16 cellular contexts compared by ENCODE assay signal in genomic region chr1:151002611-151003010, GRCh38. TPM values are rescaled to one million over a fixed set of nuclear protein-coding genes. Genes with fewer than 3 reads are reported as not detected.
DNase-seq lines count a peak whose midpoint lies in the region; ATAC-seq and TF ChIP-seq lines count a peak whose summit lies in the region.
"Had no signal": no experiment of that assay in that cellular context is flagged by ENCODE, and none has a peak within 500 bp of the region (broad histone marks: within the 10 kb centered on the region; RNA-seq: fewer than 3 reads in every experiment).

No MANE protein-coding gene starts in this region.

- no peak overlapping the region for H3K4me3 Mint-ChIP-seq in activated T-cell treated with anti-CD3 and anti-CD28 coated beads, Interleukin-2, amount 50 U/mL, for 24 hours
- H3K4me3 Mint-ChIP-seq in activated CD8-positive, alpha-beta T cell treated with anti-CD3 and anti-CD28 coated beads, Interleukin-2, amount 10 ng/mL, durations not matched to agents 7 days and 5 days = peak overlapping the region; percentile 39

- no peaks in the 10 kb centered on the region for H3K27me3 Mint-ChIP-seq in activated T-cell treated with anti-CD3 and anti-CD28 coated beads, Interleukin-2, amount 50 U/mL, for 24 hours
- no peaks in the 10 kb centered on the region for H3K27me3 Mint-ChIP-seq in activated CD8-positive, alpha-beta T cell treated with anti-CD3 and anti-CD28 coated beads, Interleukin-2, amount 10 ng/mL, durations not matched to agents 7 days and 5 days (ENCODE audit: low read depth)

- no peak overlapping the region for H3K4me3 ChIP-seq in hepatocyte
- H3K4me3 ChIP-seq in stomach = peak overlapping the region in 2 of 4 donors; percentile 58 to 72
- H3K4me3 ChIP-seq: mucosa of descending colon had no signal

- no peaks in the 10 kb centered on the region for H3K9me2 ChIP-seq in hepatocyte (replicated peaks; ENCODE audit: insufficient read depth)

- H3K4me1 Mint-ChIP-seq in activated T-cell treated with anti-CD3 and anti-CD28 coated beads, Interleukin-2, amount 50 U/mL, for 24 hours (ENCODE audit: low read depth) = peaks cover 78% of the 10 kb centered on the region
- peaks cover 69% of the 10 kb centered on the region for H3K4me1 Mint-ChIP-seq in activated CD8-positive, alpha-beta T cell treated with anti-CD3 and anti-CD28 coated beads, Interleukin-2, amount 10 ng/mL, durations not matched to agents 7 days and 5 days (ENCODE audit: low read depth)

- TF ChIP-seq EP300 in stomach (IDR thresholded peaks at IDR 0.05) = no peak

- no peaks in the 10 kb centered on the region for H3K9me3 ChIP-seq in hepatocyte (ENCODE audit: low read depth)
- H3K9me3 ChIP-seq in stomach = no peaks in the 10 kb centered on the region
- H3K9me3 ChIP-seq: mucosa of descending colon, transverse colon had no signal

- CTCF ChIA-PET in activated CD8-positive, alpha-beta T cell treated with anti-CD3 and anti-CD28 coated beads, Interleukin-2, amount 10 ng/mL, durations not matched to agents 7 days and 5 days (lab: Charles Lee) = interaction anchor here (1.2 to 5.9 kb wide), 5 partner anchors 7 to 236 kb away, joined by 3 to 94 read pairs (median 11); partner anchors contain the start of gene ANXA9

- H3K4me1 ChIP-seq in hepatocyte (ENCODE audit: insufficient read depth) (peaks cover 39% of the 10 kb centered on the region), stomach (peaks cover 25 to 65% (median 50%) of the 10 kb centered on the region in 4 donors)

- no peaks in the 10 kb centered on the region for H3K9me3 Mint-ChIP-seq in activated T-cell treated with anti-CD3 and anti-CD28 coated beads, Interleukin-2, amount 50 U/mL, for 24 hours
- no peaks in the 10 kb centered on the region for H3K9me3 Mint-ChIP-seq in activated CD8-positive, alpha-beta T cell treated with anti-CD3 and anti-CD28 coated beads, Interleukin-2, amount 10 ng/mL, durations not matched to agents 7 days and 5 days (ENCODE audit: insufficient read depth)

- DNase-seq in activated T-cell treated with anti-CD3 and anti-CD28 coated beads, Interleukin-2, amount 50 U/mL, for 24 hours = no peak
- DNase-seq in activated T-cell treated with anti-CD3 and anti-CD28 coated beads for 4 hours (no peak), hepatocyte (ENCODE audit: low spot score) (no peak), stomach (no peak)
- DNase-seq in activated CD8-positive, alpha-beta T cell treated with anti-CD3 and anti-CD28 coated beads, Interleukin-2, amount 10 ng/mL, durations not matched to agents 7 days and 5 days = no peak
- no peak for DNase-seq in stimulated activated CD4-positive, alpha-beta T cell treated with anti-CD3 and anti-CD28 coated beads, Interleukin-12 subunit alpha, Interleukin-12 subunit beta, amount 100 ng/mL, for 4 hours
- DNase-seq: ACHN, DMS153, Karpas-422, mucosa of descending colon, NCI-H2081, SHP77, transverse colon had no signal

- POLR2A ChIA-PET in activated CD8-positive, alpha-beta T cell treated with anti-CD3 and anti-CD28 coated beads, Interleukin-2, amount 10 ng/mL, durations not matched to agents 7 days and 5 days (lab: Charles Lee) = no interaction called here

- H3K27ac Mint-ChIP-seq in activated T-cell treated with anti-CD3 and anti-CD28 coated beads, Interleukin-2, amount 50 U/mL, for 24 hours = peak overlapping the region; percentile 79
- H3K27ac Mint-ChIP-seq in activated CD8-positive, alpha-beta T cell treated with anti-CD3 and anti-CD28 coated beads, Interleukin-2, amount 10 ng/mL, durations not matched to agents 7 days and 5 days = peak overlapping the region; percentile 80

- H3K27ac ChIP-seq in hepatocyte = peak overlapping the region; percentile 35
- peak overlapping the region in 4 of 5 donors; percentile 31 to 92 (median 90) for H3K27ac ChIP-seq in stomach

- intact Hi-C loops in stomach (cut with DNase I; ENCODE audit: low total_unique reads) = no loop called here

- peak overlapping the region; percentile 87 for H3K4me2 ChIP-seq in hepatocyte

- peaks cover 30% of the 10 kb centered on the region for H3K36me3 Mint-ChIP-seq in activated T-cell treated with anti-CD3 and anti-CD28 coated beads, Interleukin-2, amount 50 U/mL, for 24 hours (ENCODE audit: low read depth)
- peaks cover 28% of the 10 kb centered on the region for H3K36me3 Mint-ChIP-seq in activated CD8-positive, alpha-beta T cell treated with anti-CD3 and anti-CD28 coated beads, Interleukin-2, amount 10 ng/mL, durations not matched to agents 7 days and 5 days (ENCODE audit: low read depth)

- H3K36me3 ChIP-seq in hepatocyte (replicated peaks; ENCODE audit: insufficient read depth, low read depth) = no peaks in the 10 kb centered on the region
- H3K36me3 ChIP-seq in stomach = peaks cover 25 to 50% (median 48%) of the 10 kb centered on the region in 4 donors

- 26% methylated on average over 2 of the region's 2 CpGs for WGBS in hepatocyte (ENCODE audit: low lambda C conversion rate, missing lambda C conversion rate)
- WGBS in stomach, 5 donors = 14 to 28% (median 20%) methylated on average over 2 of the region's 2 CpGs

- H4K20me1 ChIP-seq in hepatocyte (ENCODE audit: insufficient read depth, poor library complexity, severe bottlenecking) = no peaks in the 10 kb centered on the region

- TF ChIP-seq CTCF in hepatocyte (IDR thresholded peaks at IDR 0.05; ENCODE audit: poor library complexity) = no peak
- TF ChIP-seq CTCF in stomach (IDR thresholded peaks at IDR 0.05) = no peak

- no peaks in the 10 kb centered on the region for H3K27me3 ChIP-seq in hepatocyte
- no peaks in the 10 kb centered on the region for H3K27me3 ChIP-seq in stomach
- H3K27me3 ChIP-seq: transverse colon had no signal

- peaks cover 35% of the 10 kb centered on the region for H3K79me2 ChIP-seq in hepatocyte

- ATAC-seq in activated CD8-positive, alpha-beta T cell treated with anti-CD3 and anti-CD28 coated beads, Interleukin-2, amount 10 ng/mL, durations not matched to agents 7 days and 5 days = no peak
- ATAC-seq in HG02610 (IDR thresholded peaks at IDR 0.05; ENCODE audit: unreplicated experiment) (no peak), GM21515 (IDR thresholded peaks at IDR 0.05; ENCODE audit: unreplicated experiment) (no peak)
- ATAC-seq: mucosa of descending colon had no signal

- TF ChIP-seq POLR2A in stomach (IDR thresholded peaks at IDR 0.05) = no peak

- no peak overlapping the region for H2AFZ ChIP-seq in hepatocyte

RNA-seq across cellular contexts. Expression of gene MINDY1, which starts 4.1 kb away (rescaled TPM):
- total RNA-seq in activated CD8-positive, alpha-beta T cell treated with anti-CD3 and anti-CD28 coated beads, Interleukin-2, amount 10 ng/mL, durations not matched to agents 7 days and 5 days = 1 to 10 TPM; 9.1 to 9.9 TPM
- total RNA-seq in hepatocyte = 15.9 and 18.5 TPM in 2 replicates
- 5.8 and 7.6 TPM in 2 replicates for polyA plus RNA-seq in hepatocyte
- 10 to 100 TPM; 19.1 to 60.0 (median 40.6) TPM for total RNA-seq in stomach
- 10 to 100 TPM in 2 of 3 donors, 1 to 10 TPM in 1; 9.8 to 18.8 (median 16.1) TPM for polyA plus RNA-seq in stomach

RNA-seq across cellular contexts. Expression of gene PRUNE1, which starts 5.6 kb away (rescaled TPM):
- 10 to 100 TPM; 15.8 to 19.0 TPM for total RNA-seq in activated CD8-positive, alpha-beta T cell treated with anti-CD3 and anti-CD28 coated beads, Interleukin-2, amount 10 ng/mL, durations not matched to agents 7 days and 5 days
- 20.3 and 26.5 TPM in 2 replicates for total RNA-seq in hepatocyte
- 15.1 and 21.6 TPM in 2 replicates for polyA plus RNA-seq in hepatocyte
- total RNA-seq in stomach = 100 to 1,000 TPM in 1 of 5 donors, 10 to 100 TPM in 3, 1 to 10 TPM in 1; 2.9 to 118 (median 21.2) TPM
- 10 to 100 TPM; 10.8 to 12.7 (median 11.7) TPM for polyA plus RNA-seq in stomach

RNA-seq across cellular contexts. Expression of gene ANXA9, which starts 20.5 kb away (rescaled TPM):
- total RNA-seq in activated CD8-positive, alpha-beta T cell treated with anti-CD3 and anti-CD28 coated beads, Interleukin-2, amount 10 ng/mL, durations not matched to agents 7 days and 5 days = not detected
- 7.5 and 7.9 TPM in 2 replicates for total RNA-seq in hepatocyte
- 8.8 and 9.0 TPM in 2 replicates for polyA plus RNA-seq in hepatocyte
- total RNA-seq in stomach = not detected
- under 1 TPM; 0.44 to 0.63 (median 0.46) TPM for polyA plus RNA-seq in stomach
- total RNA-seq: mucosa of descending colon, skeletal muscle tissue had no signal

RNA-seq across cellular contexts. Expression of gene CERS2, which starts 28.0 kb away (rescaled TPM):
- 100 to 1,000 TPM; 149 to 150 TPM for total RNA-seq in activated CD8-positive, alpha-beta T cell treated with anti-CD3 and anti-CD28 coated beads, Interleukin-2, amount 10 ng/mL, durations not matched to agents 7 days and 5 days
- total RNA-seq in hepatocyte = 267 and 268 TPM in 2 replicates
- polyA plus RNA-seq in hepatocyte = 210 and 277 TPM in 2 replicates
- total RNA-seq in stomach = 100 to 1,000 TPM in 2 of 5 donors, 10 to 100 TPM in 3; 24.9 to 117 (median 76.0) TPM
- 100 to 1,000 TPM; 101 to 125 (median 114) TPM for polyA plus RNA-seq in stomach

RNA-seq across cellular contexts. Expression of gene BNIPL, which starts 33.8 kb away (rescaled TPM):
- total RNA-seq in activated CD8-positive, alpha-beta T cell treated with anti-CD3 and anti-CD28 coated beads, Interleukin-2, amount 10 ng/mL, durations not matched to agents 7 days and 5 days = 1 to 10 TPM; 1.1 to 1.8 TPM
- total RNA-seq in hepatocyte (2.7 and 3.8 TPM in 2 replicates), stomach (1 to 10 TPM in 1 of 5 donors, not detected in 4; 1.3 TPM)
- polyA plus RNA-seq in hepatocyte (1.1 and 3.0 TPM in 2 replicates), stomach (10 to 100 TPM in 1 of 3 donors, under 1 TPM in 1, not detected in 1; 0.25 to 35.1 TPM)
